ENCODE assay signal across 9 cellular contexts in the genomic region with DNA sequence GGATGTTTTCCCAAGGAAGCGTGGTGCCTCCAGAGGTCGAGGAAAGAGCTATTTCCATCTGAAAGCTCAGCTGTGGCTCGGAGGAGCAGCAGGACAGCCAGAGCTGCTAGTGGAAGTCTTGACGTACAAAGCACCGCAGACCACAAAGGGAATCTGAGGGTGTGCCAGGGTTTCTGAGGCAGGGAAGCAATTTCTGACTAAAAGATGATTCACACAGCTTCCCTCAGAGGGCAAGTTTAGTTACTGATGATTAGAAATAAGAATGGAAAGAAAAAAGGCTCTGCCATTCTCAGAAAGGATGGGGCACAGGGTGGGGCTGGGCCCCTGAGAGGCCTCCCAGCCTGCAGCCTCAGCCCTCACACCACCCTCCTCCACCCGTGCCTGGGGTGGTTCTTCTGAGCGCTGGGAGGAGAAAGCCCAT. TPM values are rescaled to one million over a fixed set of nuclear protein-coding genes. Genes with fewer than 3 reads are reported as not detected.
A peak's percentile ranks its signal among the peaks of the same experiment; 100 is the strongest.
DNase-seq lines count a peak whose midpoint lies in the region; ATAC-seq and TF ChIP-seq lines count a peak whose summit lies in the region.
"Had no signal": no experiment of that assay in that cellular context is flagged by ENCODE, and none has a peak within 500 bp of the region (broad histone marks: within the 10 kb centered on the region; RNA-seq: fewer than 3 reads in every experiment).

No MANE protein-coding gene starts in this region.

- ATAC-seq in activated CD4-positive, CD25-positive, alpha-beta regulatory T cell treated with anti-CD3 and anti-CD28 coated beads, Interleukin-2, amount 50 U/mL, for 24 hours, result peak; percentile 63
- ATAC-seq in foreskin keratinocyte (peak; percentile 92), HG03354 (IDR thresholded peaks at IDR 0.05; ENCODE audit: poor library complexity, severe bottlenecking, unreplicated experiment) (no peak), HG03520 (IDR thresholded peaks at IDR 0.05; ENCODE audit: unreplicated experiment) (no peak)

- no peak for DNase-seq in activated CD4-positive, CD25-positive, alpha-beta regulatory T cell treated with anti-CD3 and anti-CD28 coated beads, Interleukin-2, amount 50 U/mL, for 72 hours
- DNase-seq in activated CD4-positive, alpha-beta T cell treated with anti-CD3 and anti-CD28 coated beads, Interleukin-2, amount 10 ng/mL, durations not matched to agents 24 days and 14 days, result peak; percentile 74
- DNase-seq in foreskin keratinocyte, result peak; percentile 91 to 95
- DNase-seq in stimulated activated CD8-positive, alpha-beta memory T cell treated with anti-CD3 and anti-CD28 coated beads, Interleukin-4, amount 100 ng/mL, for 24 hours (ENCODE audit: low read depth), result peak; percentile 17
- no peak for DNase-seq in HT-29 (ENCODE audit: low spot score)
- DNase-seq: activated gamma-delta T cell treated with Interleukin-2 at 50 U/mL for 16 hours had no signal

- peaks cover 16% of the 10 kb centered on the region for H3K27me3 ChIP-seq in foreskin keratinocyte

- peaks cover 11% of the 10 kb centered on the region for H3K4me1 ChIP-seq in foreskin keratinocyte

- H3K9me3 Mint-ChIP-seq in activated CD4-positive, alpha-beta T cell treated with anti-CD3 and anti-CD28 coated beads, Interleukin-2, amount 10 ng/mL, durations not matched to agents 24 days and 14 days, result peaks cover 7% of the 10 kb centered on the region

- intact Hi-C loops in activated CD4-positive, alpha-beta T cell treated with anti-CD3 and anti-CD28 coated beads, Interleukin-2, amount 10 ng/mL, durations not matched to agents 24 days and 14 days (cut with micrococcal nuclease), result loop anchor here (1.0 kb wide), 2 partner anchors 71 to 186 kb away; no protein-coding TSS in a partner anchor

- TF ChIP-seq CTCF in foreskin keratinocyte (conservative IDR thresholded peaks at IDR 0.05), result peak; percentile 12

- peak overlapping the region; percentile 45 for H3K27ac ChIP-seq in foreskin keratinocyte

- H3K4me1 Mint-ChIP-seq in activated CD4-positive, alpha-beta T cell treated with anti-CD3 and anti-CD28 coated beads, Interleukin-2, amount 10 ng/mL, durations not matched to agents 24 days and 14 days, result peaks cover 19% of the 10 kb centered on the region

- H3K27ac Mint-ChIP-seq in activated CD4-positive, alpha-beta T cell treated with anti-CD3 and anti-CD28 coated beads, Interleukin-2, amount 10 ng/mL, durations not matched to agents 24 days and 14 days, result peak overlapping the region; percentile 39

- H3K4me3 Mint-ChIP-seq in activated CD4-positive, alpha-beta T cell treated with anti-CD3 and anti-CD28 coated beads, Interleukin-2, amount 10 ng/mL, durations not matched to agents 24 days and 14 days, result peak overlapping the region; percentile 1

- no peaks in the 10 kb centered on the region for H3K36me3 Mint-ChIP-seq in activated CD4-positive, alpha-beta T cell treated with anti-CD3 and anti-CD28 coated beads, Interleukin-2, amount 10 ng/mL, durations not matched to agents 24 days and 14 days (ENCODE audit: low read depth)

- peaks cover 8% of the 10 kb centered on the region for H3K27me3 Mint-ChIP-seq in activated CD4-positive, alpha-beta T cell treated with anti-CD3 and anti-CD28 coated beads, Interleukin-2, amount 10 ng/mL, durations not matched to agents 24 days and 14 days

RNA-seq across cellular contexts. Expression of gene SEC13, which starts 45.8 kb away (rescaled TPM):
- total RNA-seq in activated CD4-positive, alpha-beta T cell treated with anti-CD3 and anti-CD28 coated beads, Interleukin-2, amount 10 ng/mL, durations not matched to agents 24 days and 14 days, result 128 and 131 TPM in 2 replicates
- 193 and 203 TPM in 2 replicates for total RNA-seq in foreskin keratinocyte
- polyA plus RNA-seq in foreskin keratinocyte, result 205 and 220 TPM in 2 replicates
- total RNA-seq in HT-29 (2014; rRNA removed; shearing (Covaris generic)), result 152 and 162 TPM in 2 replicates

Comparison
In these comparisons a context has a peak if more than half of its experiments do, and no peak if none do; other contexts are left out.
1. ATAC-seq: peak in activated CD4-positive, CD25-positive, alpha-beta regulatory T cell treated with anti-CD3 and anti-CD28 coated beads, Interleukin-2, amount 50 U/mL, for 24 hours (2 of 2) and foreskin keratinocyte (single experiment); none in HG03354 (single experiment) and HG03520 (single experiment).
2. DNase-seq: peak in activated CD4-positive, alpha-beta T cell treated with anti-CD3 and anti-CD28 coated beads, Interleukin-2, amount 10 ng/mL, durations not matched to agents 24 days and 14 days (single experiment), foreskin keratinocyte (2 of 2) and stimulated activated CD8-positive, alpha-beta memory T cell treated with anti-CD3 and anti-CD28 coated beads, Interleukin-4, amount 100 ng/mL, for 24 hours (single experiment); none in activated CD4-positive, CD25-positive, alpha-beta regulatory T cell treated with anti-CD3 and anti-CD28 coated beads, Interleukin-2, amount 50 U/mL, for 72 hours (single experiment) and HT-29 (single experiment).